Comparison of ENCODE assay signal across 1 cellular context in genomic region chr1:18902523-18903312, GRCh38.
A peak's percentile ranks its signal among the peaks of the same experiment; 100 is the strongest.
TF ChIP-seq lines count a peak whose summit lies in the region.

A gene with protein sequence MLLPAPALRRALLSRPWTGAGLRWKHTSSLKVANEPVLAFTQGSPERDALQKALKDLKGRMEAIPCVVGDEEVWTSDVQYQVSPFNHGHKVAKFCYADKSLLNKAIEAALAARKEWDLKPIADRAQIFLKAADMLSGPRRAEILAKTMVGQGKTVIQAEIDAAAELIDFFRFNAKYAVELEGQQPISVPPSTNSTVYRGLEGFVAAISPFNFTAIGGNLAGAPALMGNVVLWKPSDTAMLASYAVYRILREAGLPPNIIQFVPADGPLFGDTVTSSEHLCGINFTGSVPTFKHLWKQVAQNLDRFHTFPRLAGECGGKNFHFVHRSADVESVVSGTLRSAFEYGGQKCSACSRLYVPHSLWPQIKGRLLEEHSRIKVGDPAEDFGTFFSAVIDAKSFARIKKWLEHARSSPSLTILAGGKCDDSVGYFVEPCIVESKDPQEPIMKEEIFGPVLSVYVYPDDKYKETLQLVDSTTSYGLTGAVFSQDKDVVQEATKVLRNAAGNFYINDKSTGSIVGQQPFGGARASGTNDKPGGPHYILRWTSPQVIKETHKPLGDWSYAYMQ (minus strand): TSS chr1:18902555. CDS start chr1:18902523, 32 bp downstream.

TF ChIP-seq in HepG2, 621 proteins besides CTCF, POLR2A, EP300 and RAD21 (continued from another document and continues in another):
- TF ChIP-seq NR2F1 (CRISPR knock-in tag; IDR thresholded peaks at IDR 0.05) (no peak), FOXK1 (CRISPR knock-in tag; IDR thresholded peaks at IDR 0.05; ENCODE audit: borderline replicate concordance, low read depth) (0 out of 2 replicates have a peak, but pooled peaks have one; percentile 25), PCBP1 (IDR thresholded peaks at IDR 0.05; ENCODE audit: borderline replicate concordance, low read depth, low read length) (no peak), NR1H2 (CRISPR knock-in tag; IDR thresholded peaks at IDR 0.05; ENCODE audit: borderline replicate concordance, low read depth) (no peak), HOXA9 (CRISPR knock-in tag; IDR thresholded peaks at IDR 0.05; ENCODE audit: borderline replicate concordance) (no peak), CBX1 (IDR thresholded peaks at IDR 0.05; ENCODE audit: low read depth) (no peak), HBP1 (CRISPR knock-in tag; IDR thresholded peaks at IDR 0.05; ENCODE audit: low read depth) (no peak), ZFP82 (CRISPR knock-in tag; IDR thresholded peaks at IDR 0.05; ENCODE audit: borderline replicate concordance) (peak; percentile 85; the same call in 1 of the 2 replicates), ZNF720 (CRISPR knock-in tag; IDR thresholded peaks at IDR 0.05) (no peak), ARHGAP35 (CRISPR knock-in tag; IDR thresholded peaks at IDR 0.05; ENCODE audit: borderline replicate concordance) (peak; percentile 25; the same call in 1 of the 2 replicates), SKI (IDR thresholded peaks at IDR 0.05; ENCODE audit: partially characterized antibody) (peak; percentile 2), ZBTB3 (CRISPR knock-in tag; IDR thresholded peaks at IDR 0.05; ENCODE audit: borderline replicate concordance, low read depth) (no peak), NFE2L1 (CRISPR knock-in tag; IDR thresholded peaks at IDR 0.05; ENCODE audit: borderline replicate concordance) (no peak), ZNF121 (CRISPR knock-in tag; IDR thresholded peaks at IDR 0.05) (no peak; the same call in 1 of the 2 replicates), MYNN (CRISPR knock-in tag; IDR thresholded peaks at IDR 0.05; ENCODE audit: low read depth) (no peak), HNRNPUL1 (IDR thresholded peaks at IDR 0.05; ENCODE audit: low read depth, low read length) (no peak), NFIB (CRISPR knock-in tag; IDR thresholded peaks at IDR 0.05; ENCODE audit: borderline replicate concordance) (no peak), ZNF362 (CRISPR knock-in tag; IDR thresholded peaks at IDR 0.05; ENCODE audit: borderline replicate concordance) (0 out of 2 replicates have a peak, but pooled peaks have one; percentile 19), BRF2 (CRISPR knock-in tag; IDR thresholded peaks at IDR 0.05) (no peak), LBX2 (CRISPR knock-in tag; IDR thresholded peaks at IDR 0.05; ENCODE audit: borderline replicate concordance) (no peak), ZNF432 (CRISPR knock-in tag; IDR thresholded peaks at IDR 0.05; ENCODE audit: borderline replicate concordance) (no peak), SPEN (CRISPR knock-in tag; IDR thresholded peaks at IDR 0.05; ENCODE audit: low read depth) (peak; percentile 58; the same call in 1 of the 2 replicates), ZBTB33 (CRISPR knock-in tag; IDR thresholded peaks at IDR 0.05) (no peak), THAP11 (CRISPR knock-in tag; IDR thresholded peaks at IDR 0.05) (0 out of 2 replicates have a peak, but pooled peaks have one; percentile 49), ZNF652 (CRISPR knock-in tag; IDR thresholded peaks at IDR 0.05; ENCODE audit: borderline replicate concordance, low read depth) (no peak), HOXD1 (CRISPR knock-in tag; IDR thresholded peaks at IDR 0.05) (no peak), ZBTB7A (CRISPR knock-in tag; IDR thresholded peaks at IDR 0.05) (no peak), SETDB1 (CRISPR knock-in tag; IDR thresholded peaks at IDR 0.05; ENCODE audit: borderline replicate concordance) (no peak), ZNF10 (CRISPR knock-in tag; IDR thresholded peaks at IDR 0.05; ENCODE audit: borderline replicate concordance, low read depth) (no peak), ZEB1 (IDR thresholded peaks at IDR 0.05; ENCODE audit: insufficient replicate concordance, low read depth) (no peak), ZNF260 (CRISPR knock-in tag; IDR thresholded peaks at IDR 0.05; ENCODE audit: borderline replicate concordance, low read depth) (no peak), ZFP37 (CRISPR knock-in tag; IDR thresholded peaks at IDR 0.05; ENCODE audit: borderline replicate concordance) (no peak), STAT5B (CRISPR knock-in tag; IDR thresholded peaks at IDR 0.05) (no peak), HNRNPH1 (optimal IDR thresholded peaks at IDR 0.05; ENCODE audit: low read depth, low read length) (no peak), ZNF781 (CRISPR knock-in tag; IDR thresholded peaks at IDR 0.05; ENCODE audit: borderline replicate concordance, not compliant biosample characterization) (peak; percentile 75), HNRNPK (IDR thresholded peaks at IDR 0.05; ENCODE audit: low read depth, low read length, poor library complexity, severe bottlenecking) (no peak), MTA1 (CRISPR knock-in tag; IDR thresholded peaks at IDR 0.05; ENCODE audit: borderline replicate concordance) (no peak), TCF12 (IDR thresholded peaks at IDR 0.05) (no peak), TCF12 (CRISPR knock-in tag; IDR thresholded peaks at IDR 0.05) (no peak), ZNF83 (CRISPR knock-in tag; IDR thresholded peaks at IDR 0.05; ENCODE audit: borderline replicate concordance) (no peak), MXD4 (CRISPR knock-in tag; IDR thresholded peaks at IDR 0.05) (peak; percentile 56; the same call in 1 of the 2 replicates)
- TF ChIP-seq, protein P1, sequence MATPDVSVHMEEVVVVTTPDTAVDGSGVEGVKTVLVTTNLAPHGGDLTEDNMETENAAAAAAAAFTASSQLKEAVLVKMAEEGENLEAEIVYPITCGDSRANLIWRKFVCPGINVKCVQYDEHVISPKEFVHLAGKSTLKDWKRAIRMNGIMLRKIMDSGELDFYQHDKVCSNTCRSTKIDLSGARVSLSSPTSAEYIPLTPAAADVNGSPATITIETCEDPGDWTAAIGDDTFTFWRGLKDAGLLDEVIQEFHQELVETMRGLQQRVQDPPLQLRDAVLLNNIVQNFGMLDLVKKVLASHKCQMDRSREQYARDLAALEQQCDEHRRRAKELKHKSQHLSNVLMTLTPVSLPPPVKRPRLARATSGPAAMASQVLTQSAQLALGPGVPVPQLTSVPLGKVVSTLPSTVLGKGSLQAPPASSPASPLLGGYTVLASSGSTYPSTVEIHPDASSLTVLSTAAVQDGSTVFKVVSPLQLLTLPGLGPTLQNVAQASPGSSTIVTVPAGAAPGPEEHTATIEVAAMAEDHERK (CRISPR knock-in tag; IDR thresholded peaks at IDR 0.05; ENCODE audit: low read depth) = no peak
- TF ChIP-seq, protein P2, sequence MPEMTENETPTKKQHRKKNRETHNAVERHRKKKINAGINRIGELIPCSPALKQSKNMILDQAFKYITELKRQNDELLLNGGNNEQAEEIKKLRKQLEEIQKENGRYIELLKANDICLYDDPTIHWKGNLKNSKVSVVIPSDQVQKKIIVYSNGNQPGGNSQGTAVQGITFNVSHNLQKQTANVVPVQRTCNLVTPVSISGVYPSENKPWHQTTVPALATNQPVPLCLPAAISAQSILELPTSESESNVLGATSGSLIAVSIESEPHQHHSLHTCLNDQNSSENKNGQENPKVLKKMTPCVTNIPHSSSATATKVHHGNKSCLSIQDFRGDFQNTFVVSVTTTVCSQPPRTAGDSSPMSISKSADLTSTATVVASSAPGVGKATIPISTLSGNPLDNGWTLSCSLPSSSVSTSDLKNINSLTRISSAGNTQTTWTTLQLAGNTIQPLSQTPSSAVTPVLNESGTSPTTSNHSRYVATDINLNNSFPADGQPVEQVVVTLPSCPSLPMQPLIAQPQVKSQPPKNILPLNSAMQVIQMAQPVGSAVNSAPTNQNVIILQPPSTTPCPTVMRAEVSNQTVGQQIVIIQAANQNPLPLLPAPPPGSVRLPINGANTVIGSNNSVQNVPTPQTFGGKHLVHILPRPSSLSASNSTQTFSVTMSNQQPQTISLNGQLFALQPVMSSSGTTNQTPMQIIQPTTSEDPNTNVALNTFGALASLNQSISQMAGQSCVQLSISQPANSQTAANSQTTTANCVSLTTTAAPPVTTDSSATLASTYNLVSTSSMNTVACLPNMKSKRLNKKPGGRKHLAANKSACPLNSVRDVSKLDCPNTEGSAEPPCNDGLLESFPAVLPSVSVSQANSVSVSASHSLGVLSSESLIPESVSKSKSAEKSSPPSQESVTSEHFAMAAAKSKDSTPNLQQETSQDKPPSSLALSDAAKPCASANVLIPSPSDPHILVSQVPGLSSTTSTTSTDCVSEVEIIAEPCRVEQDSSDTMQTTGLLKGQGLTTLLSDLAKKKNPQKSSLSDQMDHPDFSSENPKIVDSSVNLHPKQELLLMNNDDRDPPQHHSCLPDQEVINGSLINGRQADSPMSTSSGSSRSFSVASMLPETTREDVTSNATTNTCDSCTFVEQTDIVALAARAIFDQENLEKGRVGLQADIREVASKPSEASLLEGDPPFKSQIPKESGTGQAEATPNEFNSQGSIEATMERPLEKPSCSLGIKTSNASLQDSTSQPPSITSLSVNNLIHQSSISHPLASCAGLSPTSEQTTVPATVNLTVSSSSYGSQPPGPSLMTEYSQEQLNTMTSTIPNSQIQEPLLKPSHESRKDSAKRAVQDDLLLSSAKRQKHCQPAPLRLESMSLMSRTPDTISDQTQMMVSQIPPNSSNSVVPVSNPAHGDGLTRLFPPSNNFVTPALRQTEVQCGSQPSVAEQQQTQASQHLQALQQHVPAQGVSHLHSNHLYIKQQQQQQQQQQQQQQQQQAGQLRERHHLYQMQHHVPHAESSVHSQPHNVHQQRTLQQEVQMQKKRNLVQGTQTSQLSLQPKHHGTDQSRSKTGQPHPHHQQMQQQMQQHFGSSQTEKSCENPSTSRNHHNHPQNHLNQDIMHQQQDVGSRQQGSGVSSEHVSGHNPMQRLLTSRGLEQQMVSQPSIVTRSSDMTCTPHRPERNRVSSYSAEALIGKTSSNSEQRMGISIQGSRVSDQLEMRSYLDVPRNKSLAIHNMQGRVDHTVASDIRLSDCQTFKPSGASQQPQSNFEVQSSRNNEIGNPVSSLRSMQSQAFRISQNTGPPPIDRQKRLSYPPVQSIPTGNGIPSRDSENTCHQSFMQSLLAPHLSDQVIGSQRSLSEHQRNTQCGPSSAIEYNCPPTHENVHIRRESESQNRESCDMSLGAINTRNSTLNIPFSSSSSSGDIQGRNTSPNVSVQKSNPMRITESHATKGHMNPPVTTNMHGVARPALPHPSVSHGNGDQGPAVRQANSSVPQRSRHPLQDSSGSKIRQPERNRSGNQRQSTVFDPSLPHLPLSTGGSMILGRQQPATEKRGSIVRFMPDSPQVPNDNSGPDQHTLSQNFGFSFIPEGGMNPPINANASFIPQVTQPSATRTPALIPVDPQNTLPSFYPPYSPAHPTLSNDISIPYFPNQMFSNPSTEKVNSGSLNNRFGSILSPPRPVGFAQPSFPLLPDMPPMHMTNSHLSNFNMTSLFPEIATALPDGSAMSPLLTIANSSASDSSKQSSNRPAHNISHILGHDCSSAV (CRISPR knock-in tag; IDR thresholded peaks at IDR 0.05; ENCODE audit: borderline replicate concordance) = no peak
- TF ChIP-seq, protein P3, sequence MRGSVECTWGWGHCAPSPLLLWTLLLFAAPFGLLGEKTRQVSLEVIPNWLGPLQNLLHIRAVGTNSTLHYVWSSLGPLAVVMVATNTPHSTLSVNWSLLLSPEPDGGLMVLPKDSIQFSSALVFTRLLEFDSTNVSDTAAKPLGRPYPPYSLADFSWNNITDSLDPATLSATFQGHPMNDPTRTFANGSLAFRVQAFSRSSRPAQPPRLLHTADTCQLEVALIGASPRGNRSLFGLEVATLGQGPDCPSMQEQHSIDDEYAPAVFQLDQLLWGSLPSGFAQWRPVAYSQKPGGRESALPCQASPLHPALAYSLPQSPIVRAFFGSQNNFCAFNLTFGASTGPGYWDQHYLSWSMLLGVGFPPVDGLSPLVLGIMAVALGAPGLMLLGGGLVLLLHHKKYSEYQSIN (CRISPR knock-in tag; IDR thresholded peaks at IDR 0.05; ENCODE audit: borderline replicate concordance) = no peak
- TF ChIP-seq, protein P4, sequence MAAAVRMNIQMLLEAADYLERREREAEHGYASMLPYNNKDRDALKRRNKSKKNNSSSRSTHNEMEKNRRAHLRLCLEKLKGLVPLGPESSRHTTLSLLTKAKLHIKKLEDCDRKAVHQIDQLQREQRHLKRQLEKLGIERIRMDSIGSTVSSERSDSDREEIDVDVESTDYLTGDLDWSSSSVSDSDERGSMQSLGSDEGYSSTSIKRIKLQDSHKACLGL (CRISPR knock-in tag; IDR thresholded peaks at IDR 0.05) = peak; percentile 92
